Comparison of ENCODE assay signal across 8 cellular contexts in the genomic region with DNA sequence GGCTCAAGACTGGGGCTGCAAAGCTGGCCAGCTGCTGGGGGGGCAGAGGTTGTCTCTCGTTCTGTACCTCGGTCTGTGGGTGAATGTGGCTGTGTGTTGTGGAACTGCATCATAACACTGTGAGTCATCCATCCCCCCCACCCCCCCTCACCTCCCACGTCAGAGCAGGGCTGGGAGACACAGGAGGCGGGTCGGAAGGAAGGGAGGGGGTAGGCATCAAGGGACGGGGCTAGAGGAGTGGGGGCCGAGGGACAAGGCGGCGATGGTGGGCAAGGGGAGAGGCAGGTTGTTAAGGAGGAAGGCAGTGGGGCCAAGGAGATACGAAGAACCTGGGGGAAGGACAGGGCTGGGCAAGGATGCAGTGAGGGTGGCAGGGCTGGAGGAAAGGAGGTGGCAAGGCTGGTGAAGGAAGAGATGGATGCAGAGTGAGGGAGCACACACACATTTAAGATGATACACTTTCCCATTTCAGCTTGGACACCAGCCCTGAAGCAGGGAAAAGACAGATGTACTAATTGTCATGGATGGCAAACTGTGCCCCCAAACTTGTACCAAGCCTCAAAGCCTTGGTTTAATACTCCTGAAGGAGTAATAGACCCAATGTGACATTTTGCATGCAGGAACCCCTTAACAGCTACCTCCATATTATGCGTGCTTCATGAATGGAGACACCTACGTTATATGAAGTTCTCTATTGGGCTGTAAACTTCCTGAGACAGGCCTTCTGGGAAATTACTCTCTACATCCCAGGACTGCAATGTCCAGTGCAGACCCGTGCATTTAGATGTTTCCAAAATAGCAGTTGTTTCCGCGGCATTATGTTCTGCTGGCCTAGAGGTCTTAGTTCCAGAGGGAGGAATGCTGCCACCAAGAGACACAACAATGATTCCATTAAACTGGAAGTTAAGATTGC. TPM values are rescaled to one million over a fixed set of nuclear protein-coding genes. Genes with fewer than 3 reads are reported as not detected.
A peak's percentile ranks its signal among the peaks of the same experiment; 100 is the strongest.
DNase-seq lines count a peak whose midpoint lies in the region; FAIRE-seq and TF ChIP-seq lines count a peak whose summit lies in the region.

A gene with protein sequence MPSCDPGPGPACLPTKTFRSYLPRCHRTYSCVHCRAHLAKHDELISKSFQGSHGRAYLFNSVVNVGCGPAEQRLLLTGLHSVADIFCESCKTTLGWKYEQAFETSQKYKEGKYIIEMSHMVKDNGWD (minus strand): TSS at position 87 of the 913 bp plus-strand sequence. CDS start 2,805 bp downstream, outside the sequence.

- H3K4me3 ChIP-seq in SJCRH30 (no peak within 1 kb of the TSS), tibial nerve (peak within 1 kb of the TSS; percentile 6 to 55 (median 50))

- no peak for FAIRE-seq in frontal cortex (lab: Jason Lieb, UNC)

- peaks cover 49% of the 10 kb centered on the region for H3K4me1 Mint-ChIP-seq in activated naive CD4-positive, alpha-beta T cell treated with anti-CD3 and anti-CD28 coated beads, Interleukin-2, amount 50 U/mL, for 24 hours

- peak within 1 kb of the TSS; percentile 51 for H3K27ac Mint-ChIP-seq in activated naive CD4-positive, alpha-beta T cell treated with anti-CD3 and anti-CD28 coated beads, Interleukin-2, amount 50 U/mL, for 24 hours

- H3K27me3 ChIP-seq in SJCRH30: no peaks in the 10 kb centered on the region
- peaks cover 0 to 30% of the 10 kb centered on the region in 2 donors for H3K27me3 ChIP-seq in tibial nerve

- H3K27ac ChIP-seq in SJCRH30: no peak within 1 kb of the TSS; the same call in 1 of the 2 replicates
- H3K27ac ChIP-seq in tibial nerve: peak within 1 kb of the TSS in 2 of 4 donors; percentile 71 to 78

- H3K9me3 Mint-ChIP-seq in activated naive CD4-positive, alpha-beta T cell treated with anti-CD3 and anti-CD28 coated beads, Interleukin-2, amount 50 U/mL, for 24 hours: no peaks in the 10 kb centered on the region

- WGBS in tibial nerve, 2 donors: 7 to 8% methylated on average over 15 of the region's 15 CpGs

- DNase-seq in NCI-H146 (lab: John Stamatoyannopoulos, UW): peak; percentile 38
- no peak for DNase-seq in NCI-H146 treated with DMSO at 0.1 percent for 48 hours (lab: John Stamatoyannopoulos, UW; ENCODE audit: unreplicated experiment)
- DNase-seq in SJCRH30: peak; percentile 60 to 77
- peak; percentile 71 to 80 for DNase-seq in frontal cortex (ENCODE audit: low spot score in 2 of 2)
- peak; percentile 90 for DNase-seq in occipital lobe (lab: John Stamatoyannopoulos, UW)
- DNase-seq in tibial nerve (ENCODE audit: low spot score in 2 of 2): no peak
- DNase-seq in NCI-H526 (lab: John Stamatoyannopoulos, UW): no peak

- H3K36me3 Mint-ChIP-seq in activated naive CD4-positive, alpha-beta T cell treated with anti-CD3 and anti-CD28 coated beads, Interleukin-2, amount 50 U/mL, for 24 hours: no peaks in the 10 kb centered on the region

- H3K36me3 ChIP-seq in SJCRH30 (no peaks in the 10 kb centered on the region), tibial nerve (no peaks in the 10 kb centered on the region)

- H3K4me1 ChIP-seq in SJCRH30 (peaks cover 35% of the 10 kb centered on the region), tibial nerve (peaks cover 0 to 63% (median 41%) of the 10 kb centered on the region in 4 donors)

- peaks cover 19% of the 10 kb centered on the region for H3K27me3 Mint-ChIP-seq in activated naive CD4-positive, alpha-beta T cell treated with anti-CD3 and anti-CD28 coated beads, Interleukin-2, amount 50 U/mL, for 24 hours

- no peak for TF ChIP-seq POLR2A in tibial nerve (IDR thresholded peaks at IDR 0.05)

- peak within 1 kb of the TSS; percentile 90 for H3K4me3 Mint-ChIP-seq in activated naive CD4-positive, alpha-beta T cell treated with anti-CD3 and anti-CD28 coated beads, Interleukin-2, amount 50 U/mL, for 24 hours

- TF ChIP-seq CTCF in tibial nerve (IDR thresholded peaks at IDR 0.05): no peak

- H3K9me3 ChIP-seq in SJCRH30 (replicated peaks) (no peaks in the 10 kb centered on the region), tibial nerve (no peaks in the 10 kb centered on the region)

- peak in 1 of 2 donors; percentile 60 for TF ChIP-seq EP300 in tibial nerve (IDR thresholded peaks at IDR 0.05)

RNA-seq across cellular contexts. Expression of the gene that starts here (rescaled TPM):
- 0.04 TPM in 1 of 2 replicates, not detected in the other for total RNA-seq in SJCRH30 (2014; rRNA removed; shearing (Covaris generic))
- total RNA-seq in frontal cortex (5.3 TPM), occipital lobe (3.6 TPM), tibial nerve (1 to 10 TPM in 1 of 4 donors, under 1 TPM in 3; 0.30 to 1.7 (median 0.41) TPM)

Comparison
In these comparisons a context has a peak if more than half of its experiments do, and no peak if none do; other contexts are left out.
1. DNase-seq: peak in NCI-H146 (single experiment), frontal cortex (2 of 2) and occipital lobe (single experiment); none in NCI-H146 treated with DMSO at 0.1 percent for 48 hours (single experiment), tibial nerve (0 of 2) and NCI-H526 (0 of 2).
2. Peak in DNase-seq in SJCRH30; RNA of the gene not detected or under 1 TPM.